21 cellular contexts compared by ENCODE assay signal in genomic region chr15:63899193-63899592, GRCh38.
A peak's percentile ranks its signal among the peaks of the same experiment; 100 is the strongest.
DNase-seq lines count a peak whose midpoint lies in the region; ATAC-seq and TF ChIP-seq lines count a peak whose summit lies in the region.
"Had no signal": no experiment of that assay in that cellular context is flagged by ENCODE, and none has a peak within 500 bp of the region (broad histone marks: within the 10 kb centered on the region; RNA-seq: fewer than 3 reads in every experiment).

No MANE protein-coding gene starts in this region.

- H3K27ac Mint-ChIP-seq in CD4-positive, alpha-beta T cell = peak overlapping the region; percentile 74
- H3K27ac Mint-ChIP-seq in activated CD8-positive, alpha-beta T cell treated with anti-CD3 and anti-CD28 coated beads for 36 hours = peak overlapping the region; percentile 1
- H3K27ac Mint-ChIP-seq in natural killer cell = peak overlapping the region; percentile 75 to 96
- H3K27ac Mint-ChIP-seq: activated CD4-positive, alpha-beta memory T cell treated with anti-CD3 and anti-CD28 coated beads for 36 hours; brain had no signal

- no peaks in the 10 kb centered on the region for H4K20me1 ChIP-seq in BLaER1

- H3K4me3 Mint-ChIP-seq in CD4-positive, alpha-beta T cell = peak overlapping the region; percentile 59
- H3K4me3 Mint-ChIP-seq in activated CD8-positive, alpha-beta T cell treated with anti-CD3 and anti-CD28 coated beads for 36 hours = no peak overlapping the region
- peak overlapping the region; percentile 84 for H3K4me3 Mint-ChIP-seq in natural killer cell
- H3K4me3 Mint-ChIP-seq: activated CD4-positive, alpha-beta memory T cell treated with anti-CD3 and anti-CD28 coated beads for 36 hours; brain; stimulated activated naive B cell treated with anti-CD40 and anti-IgM and Interleukin-4, amounts not matched to agents 10 μg/mL and 1 μg/mL and 100 μg/mL, for 72 hours had no signal

- H3K9me3 ChIP-seq in BLaER1 = no peaks in the 10 kb centered on the region
- H3K9me3 ChIP-seq in CD4-positive, alpha-beta T cell (ENCODE audit: control insufficient read depth, low read length) = no peaks in the 10 kb centered on the region
- H3K9me3 ChIP-seq: heart left ventricle had no signal

- no peaks in the 10 kb centered on the region for H3K36me3 ChIP-seq in BLaER1
- H3K36me3 ChIP-seq: heart left ventricle had no signal

- no peaks in the 10 kb centered on the region for H3K27me3 Mint-ChIP-seq in CD4-positive, alpha-beta T cell
- no peaks in the 10 kb centered on the region for H3K27me3 Mint-ChIP-seq in activated CD8-positive, alpha-beta T cell treated with anti-CD3 and anti-CD28 coated beads for 36 hours
- no peaks in the 10 kb centered on the region for H3K27me3 Mint-ChIP-seq in natural killer cell (ENCODE audit: low read depth in 2 of 2)
- H3K27me3 Mint-ChIP-seq: activated CD4-positive, alpha-beta memory T cell treated with anti-CD3 and anti-CD28 coated beads for 36 hours had no signal

- no peaks in the 10 kb centered on the region for H3K9me3 Mint-ChIP-seq in CD4-positive, alpha-beta T cell
- H3K9me3 Mint-ChIP-seq in activated CD8-positive, alpha-beta T cell treated with anti-CD3 and anti-CD28 coated beads for 36 hours = no peaks in the 10 kb centered on the region
- H3K9me3 Mint-ChIP-seq in natural killer cell = no peaks in the 10 kb centered on the region
- H3K9me3 Mint-ChIP-seq: activated CD4-positive, alpha-beta memory T cell treated with anti-CD3 and anti-CD28 coated beads for 36 hours; brain had no signal

- H3K4me1 Mint-ChIP-seq in CD4-positive, alpha-beta T cell (ENCODE audit: low read depth) = peaks cover 64% of the 10 kb centered on the region
- H3K4me1 Mint-ChIP-seq in activated CD8-positive, alpha-beta T cell treated with anti-CD3 and anti-CD28 coated beads for 36 hours (ENCODE audit: low read depth) = peaks cover 42% of the 10 kb centered on the region
- H3K4me1 Mint-ChIP-seq in natural killer cell = peaks cover 72 to 73% of the 10 kb centered on the region in 2 donors

- peak overlapping the region; percentile 50 for H3K4me2 ChIP-seq in BLaER1

- no peaks in the 10 kb centered on the region for H3K36me3 Mint-ChIP-seq in CD4-positive, alpha-beta T cell (ENCODE audit: low read depth)
- H3K36me3 Mint-ChIP-seq in activated CD8-positive, alpha-beta T cell treated with anti-CD3 and anti-CD28 coated beads for 36 hours (ENCODE audit: low read depth) = no peaks in the 10 kb centered on the region
- no peaks in the 10 kb centered on the region for H3K36me3 Mint-ChIP-seq in natural killer cell
- H3K36me3 Mint-ChIP-seq: activated CD4-positive, alpha-beta memory T cell treated with anti-CD3 and anti-CD28 coated beads for 36 hours; brain had no signal

- H3K9ac ChIP-seq in BLaER1 = no peak overlapping the region
- H3K9ac ChIP-seq: parathyroid adenoma had no signal

- no peak overlapping the region for H3K4me3 ChIP-seq in BLaER1
- H3K4me3 ChIP-seq: dorsolateral prefrontal cortex, heart left ventricle, skin epidermis had no signal

- no peak for TF ChIP-seq CTCF in CD4-positive, alpha-beta T cell (IDR thresholded peaks at IDR 0.05)
- TF ChIP-seq CTCF in activated CD8-positive, alpha-beta T cell treated with anti-CD3 and anti-CD28 coated beads for 36 hours (IDR thresholded peaks at IDR 0.05) = no peak
- TF ChIP-seq CTCF in natural killer cell (IDR thresholded peaks at IDR 0.05) = no peak

- POLR2A ChIA-PET in CD4-positive, alpha-beta T cell (lab: Charles Lee) = interaction anchor here (0.6 to 1.3 kb wide), 3 partner anchors 39 to 76 kb away, joined by 3 to 4 read pairs (median 4); no protein-coding TSS in a partner anchor
- POLR2A ChIA-PET in activated CD8-positive, alpha-beta T cell treated with anti-CD3 and anti-CD28 coated beads for 36 hours (lab: Charles Lee) = interaction anchor here (0.6 to 1.1 kb wide), 2 partner anchors 112 to 1650 kb away, joined by 3 read pairs; no protein-coding TSS in a partner anchor

- ATAC-seq in CD4-positive, alpha-beta T cell (ENCODE audit: poor library complexity) = no peak
- no peak for ATAC-seq in activated CD8-positive, alpha-beta T cell treated with anti-CD3 and anti-CD28 coated beads for 36 hours
- ATAC-seq in natural killer cell = no peak
- ATAC-seq in HG03108 (IDR thresholded peaks at IDR 0.05; ENCODE audit: unreplicated experiment) = no peak
- ATAC-seq in HG03520 (IDR thresholded peaks at IDR 0.05; ENCODE audit: unreplicated experiment) = no peak
- ATAC-seq: esophagus mucosa; stimulated activated naive B cell treated with anti-CD40 and anti-IgM and Interleukin-4, amounts not matched to agents 10 μg/mL and 1 μg/mL and 100 μg/mL, for 72 hours had no signal

- H3K4me1 ChIP-seq in BLaER1 = peaks cover 78% of the 10 kb centered on the region

- no peak overlapping the region for H3K27ac ChIP-seq in BLaER1
- no peak overlapping the region for H3K27ac ChIP-seq in CD4-positive, alpha-beta T cell (ENCODE audit: low read depth, low read length)
- H3K27ac ChIP-seq: dorsolateral prefrontal cortex, parathyroid adenoma had no signal

- H3K27me3 ChIP-seq in BLaER1 = no peaks in the 10 kb centered on the region
- H3K27me3 ChIP-seq in CD4-positive, alpha-beta T cell (ENCODE audit: control insufficient read depth, insufficient read depth, low read length) = no peaks in the 10 kb centered on the region
- H3K27me3 ChIP-seq: dorsolateral prefrontal cortex, heart left ventricle had no signal

- intact Hi-C loops in CD4-positive, alpha-beta T cell (cut with DNase I, micrococcal nuclease) = no loop called here
- intact Hi-C loops in activated CD8-positive, alpha-beta T cell treated with anti-CD3 and anti-CD28 coated beads for 36 hours (cut with micrococcal nuclease) = loop anchor here (10.0 kb wide), 1 partner anchor 294 kb away; no protein-coding TSS in a partner anchor
- intact Hi-C loops in natural killer cell (cut with micrococcal nuclease) = loop anchor here (5.0 to 10.0 kb wide), 3 partner anchors 38 to 704 kb away; partner anchors contain the start of gene DAPK2

- CTCF ChIA-PET in CD4-positive, alpha-beta T cell (lab: Charles Lee) = no interaction called here
- CTCF ChIA-PET in activated CD8-positive, alpha-beta T cell treated with anti-CD3 and anti-CD28 coated beads for 36 hours (lab: Charles Lee) = interaction anchor here (1.0 to 1.4 kb wide), 3 partner anchors 9 to 289 kb away, joined by 3 to 5 read pairs (median 4); no protein-coding TSS in a partner anchor

- no peak for DNase-seq in CD4-positive, alpha-beta T cell
- DNase-seq in activated CD8-positive, alpha-beta T cell treated with anti-CD3 and anti-CD28 coated beads for 36 hours = no peak
- DNase-seq in natural killer cell (no peak), NCI-H1092 treated with DMSO at 0.1 percent for 48 hours (lab: John Stamatoyannopoulos, UW) (no peak)
- DNase-seq: activated CD4-positive, alpha-beta memory T cell treated with anti-CD3 and anti-CD28 coated beads for 36 hours; AML-193; DMS79 treated with DMSO at 0.1 percent for 48 hours; islet precursor cell; NCI-H146; NCI-H2227 treated with DMSO at 0.1 percent for 48 hours; NK-92 treated with Interleukin-12 subunit alpha and Interleukin-12 subunit beta, amount 100 ng/mL, for 24 hours; stimulated activated naive B cell treated with anti-CD40 and anti-IgM and Interleukin-4, amounts not matched to agents 10 μg/mL and 1 μg/mL and 100 μg/mL, for 72 hours had no signal

Comparison
In these comparisons a context has a peak if more than half of its experiments do, and no peak if none do; other contexts are left out.
1. H3K27ac Mint-ChIP-seq: peak in every context shown above with its lines; median percentile 86 in natural killer cell; 74 in CD4-positive, alpha-beta T cell; 1 in activated CD8-positive, alpha-beta T cell treated with anti-CD3 and anti-CD28 coated beads for 36 hours.
2. intact Hi-C loops: an anchor here in activated CD8-positive, alpha-beta T cell treated with anti-CD3 and anti-CD28 coated beads for 36 hours (10.0 kb wide) and natural killer cell (5.0 to 10.0 kb wide); none called in CD4-positive, alpha-beta T cell.